8 cellular contexts compared by ENCODE assay signal in genomic region chr15:77542491-77543001, GRCh38.
DNase-seq lines count a peak whose midpoint lies in the region; ATAC-seq and TF ChIP-seq lines count a peak whose summit lies in the region.

No MANE protein-coding gene starts in this region.

- 76% methylated on average over 6 of the region's 16 CpGs for WGBS in mammary epithelial cell (ENCODE audit: low coverage, missing lambda C conversion rate)

- H3K4me1 ChIP-seq in mammary epithelial cell (ENCODE audit: insufficient read depth, low read length) (peaks cover 27% of the 10 kb centered on the region), osteoblast (ENCODE audit: insufficient read depth, low read length) (peaks cover 28% of the 10 kb centered on the region)

- H3K79me2 ChIP-seq in mammary epithelial cell (ENCODE audit: insufficient read depth, low read length) (no peaks in the 10 kb centered on the region), osteoblast (ENCODE audit: insufficient read depth, low read length) (no peaks in the 10 kb centered on the region)

- no peak overlapping the region for H3K9ac ChIP-seq in mammary epithelial cell (ENCODE audit: insufficient read depth, low read length)

- H4K20me1 ChIP-seq in mammary epithelial cell (ENCODE audit: insufficient read depth, low read length) (no peaks in the 10 kb centered on the region), osteoblast (ENCODE audit: insufficient read depth, low read length) (no peaks in the 10 kb centered on the region)

- H3K27me3 ChIP-seq in mammary epithelial cell (ENCODE audit: insufficient read depth, low read length): no peaks in the 10 kb centered on the region
- no peaks in the 10 kb centered on the region for H3K27me3 ChIP-seq in osteoblast (ENCODE audit: insufficient read depth, low read length)

- CTCF ChIA-PET in mammary epithelial cell (lab: Charles Lee; ENCODE audit: low non-redundant PET): interaction anchor here (0.5 to 1.5 kb wide), 7 partner anchors 22 to 1197 kb away, joined by 3 to 10 read pairs (median 6); no protein-coding TSS in a partner anchor

- H3K36me3 ChIP-seq in mammary epithelial cell (ENCODE audit: insufficient read depth, low read length) (no peaks in the 10 kb centered on the region), osteoblast (ENCODE audit: insufficient read depth, low read length) (no peaks in the 10 kb centered on the region)

- peak overlapping the region; percentile 9 for H3K27ac ChIP-seq in mammary epithelial cell (ENCODE audit: insufficient read depth, low read depth, low read length)
- H3K27ac ChIP-seq in osteoblast (ENCODE audit: low read depth, low read length): peak overlapping the region; percentile 47

- H3K4me3 ChIP-seq in mammary epithelial cell (replicated peaks in 1 of 3; ENCODE audit: insufficient read depth in 1 of 3, low read depth in 2 of 3, low read length in 3 of 3) (peak overlapping the region in 2 of 3 experiments; percentile 40 to 43), osteoblast (ENCODE audit: insufficient read depth, low read length) (peak overlapping the region; percentile 69)

- intact Hi-C loops in mammary epithelial cell (cut with micrococcal nuclease): loop anchor here (1.0 to 2.0 kb wide), 7 partner anchors 45 to 518 kb away; partner anchors contain the start of genes HMG20A and PEAK1

- BruUV-seq in mammary epithelial cell (replicated peaks; lab: Mats Ljungman, UMichigan): no TSS peak

- TF ChIP-seq CTCF in mammary epithelial cell (conservative IDR thresholded peaks at IDR 0.05 in 1 of 2, IDR thresholded peaks at IDR 0.05 in 1 of 2; ENCODE audit: extremely low read depth in 1 of 2, insufficient read depth in 1 of 2, low read depth in 1 of 2, low read length in 2 of 2) (no peak), osteoblast (IDR thresholded peaks at IDR 0.05; ENCODE audit: extremely low read depth, low read depth, low read length) (no peak)

- DNase-seq in Caki2 (ENCODE audit: low read depth): peak; percentile 22
- DNase-seq in NCI-H226: peak; percentile 79
- DNase-seq in mammary epithelial cell: peak; percentile 68
- DNase-seq in osteoblast (ENCODE audit: insufficient read length, low spot score, missing footprints): no peak
- DNase-seq in cortex of kidney (lab: John Stamatoyannopoulos, UW): no peak
- DNase-seq in epidermal melanocyte (ENCODE audit: insufficient read length, low spot score): no peak
- DNase-seq in SIG-M5 (lab: John Stamatoyannopoulos, UW): no peak

- H3K4me2 ChIP-seq in mammary epithelial cell (ENCODE audit: insufficient read depth, low read depth, low read length): peak overlapping the region; percentile 85
- H3K4me2 ChIP-seq in osteoblast (ENCODE audit: insufficient read depth, low read length): peak overlapping the region; percentile 78

- no peak for ATAC-seq in GM21367 (IDR thresholded peaks at IDR 0.05; ENCODE audit: unreplicated experiment)

- H3K9me3 ChIP-seq in mammary epithelial cell (replicated peaks; ENCODE audit: insufficient read depth, low read length) (no peaks in the 10 kb centered on the region), osteoblast (ENCODE audit: low read depth, low read length) (peaks cover 6% of the 10 kb centered on the region)

- H2AFZ ChIP-seq in mammary epithelial cell (ENCODE audit: low read depth, low read length) (peak overlapping the region; percentile 91), osteoblast (ENCODE audit: low read length) (peak overlapping the region; percentile 88)

- dilution Hi-C loops in mammary epithelial cell (cut with HindIII; ENCODE audit: low sequenced_read_pairs): no loop called here

- in situ Hi-C loops in Caki2 (cut with HindIII; ENCODE audit: low pct_unique_long_range_greater_than_20kb, low sequenced_read_pairs): loop anchor here (25.0 kb wide), 1 partner anchor 480 kb away; the partner anchor contains the start of gene TSPAN3
- in situ Hi-C loops in mammary epithelial cell (cut with MboI; ENCODE audit: low sequenced_read_pairs in 2 of 2): loop anchor here (5.0 to 10.0 kb wide), 2 partner anchors 425 to 428 kb away; no protein-coding TSS in a partner anchor

Comparison
In these comparisons a context has a peak if more than half of its experiments do, and no peak if none do; other contexts are left out.
1. DNase-seq: peak in Caki2 (single experiment), NCI-H226 (single experiment) and mammary epithelial cell (single experiment); none in osteoblast (single experiment), cortex of kidney (single experiment), epidermal melanocyte (single experiment) and SIG-M5 (single experiment).